In the genomic region with DNA sequence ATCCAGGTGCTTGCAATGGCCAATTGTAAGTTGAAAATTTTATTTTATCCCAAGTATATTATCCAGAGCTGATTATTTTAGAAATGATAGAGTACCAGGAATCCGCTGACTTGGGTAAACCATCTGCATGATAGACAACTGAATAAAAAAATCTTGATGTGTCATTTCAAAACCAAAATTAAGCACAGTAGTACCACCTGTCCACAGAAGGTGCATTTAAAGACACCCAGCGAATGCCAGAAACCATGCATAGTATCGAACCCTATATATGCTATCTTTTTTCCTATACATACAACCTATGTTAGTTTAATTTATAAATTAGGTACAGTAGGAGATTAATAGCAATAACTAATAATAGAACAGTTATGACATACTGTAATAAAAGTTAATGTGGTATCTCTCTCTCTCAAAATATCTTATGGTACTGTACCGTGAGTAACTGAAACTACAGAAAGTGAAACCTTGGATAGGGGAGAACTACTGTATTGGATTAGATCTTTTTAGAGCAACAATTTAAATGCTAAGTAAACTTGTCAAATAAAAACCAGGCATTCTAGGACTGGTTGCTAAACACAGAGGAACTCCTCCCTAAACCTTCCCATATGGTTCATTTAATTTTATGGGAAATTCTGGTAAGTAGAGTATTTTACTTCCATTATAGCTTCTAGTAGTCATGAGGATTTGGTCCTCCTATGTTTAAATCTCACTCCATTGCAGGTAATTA, we compare ENCODE assay signal across 10 cellular contexts. TPM values are rescaled to one million over a fixed set of nuclear protein-coding genes. Genes with fewer than 3 reads are reported as not detected.
DNase-seq lines count a peak whose midpoint lies in the region; ATAC-seq, FAIRE-seq and TF ChIP-seq lines count a peak whose summit lies in the region.
"Had no signal": no experiment of that assay in that cellular context is flagged by ENCODE, and none has a peak within 500 bp of the region (broad histone marks: within the 10 kb centered on the region; RNA-seq: fewer than 3 reads in every experiment).

No MANE protein-coding gene starts in this region.

- TF ChIP-seq RAD21 in SK-N-SH (IDR thresholded peaks at IDR 0.05; ENCODE audit: low read length), result no peak

- H3K9me3 ChIP-seq in SK-N-SH (no peaks in the 10 kb centered on the region), mucosa of descending colon (no peaks in the 10 kb centered on the region)
- H3K9me3 ChIP-seq: psoas muscle had no signal

- H3K9me2 ChIP-seq in SK-N-SH, result no peaks in the 10 kb centered on the region

- peak overlapping the region; percentile 68 for H3K4me2 ChIP-seq in SK-N-SH

- TF ChIP-seq EP300 in SK-N-SH (IDR thresholded peaks at IDR 0.05; ENCODE audit: borderline replicate concordance in 1 of 2, low read depth in 1 of 2, low read length in 1 of 2), result no peak

- peaks cover 4% of the 10 kb centered on the region for H3F3A ChIP-seq in SK-N-SH (replicated peaks; ENCODE audit: insufficient read depth)

- WGBS in SK-N-SH (ENCODE audit: low lambda C conversion rate), result 90% methylated on average over 4 of the region's 4 CpGs

- H3K36me3 ChIP-seq in SK-N-SH (replicated peaks in 1 of 2; ENCODE audit: control insufficient read depth in 1 of 2, insufficient read depth in 2 of 2, low read length in 1 of 2) (no peaks in the 10 kb centered on the region), mucosa of descending colon (ENCODE audit: low read depth) (no peaks in the 10 kb centered on the region)

- ATAC-seq in GM18505 (IDR thresholded peaks at IDR 0.05; ENCODE audit: unreplicated experiment), result peak; percentile 43
- peak; percentile 51 for ATAC-seq in GM21529 (IDR thresholded peaks at IDR 0.05; ENCODE audit: unreplicated experiment)
- ATAC-seq in mucosa of descending colon, result peak; percentile 31
- no peak for ATAC-seq in HG03469 (IDR thresholded peaks at IDR 0.05; ENCODE audit: unreplicated experiment)
- ATAC-seq: psoas muscle had no signal

- TF ChIP-seq CTCF in SK-N-SH (IDR thresholded peaks at IDR 0.05), result no peak
- TF ChIP-seq CTCF in mucosa of descending colon (IDR thresholded peaks at IDR 0.05), result no peak
- no peak for TF ChIP-seq CTCF in D721Med (IDR thresholded peaks at IDR 0.05; ENCODE audit: insufficient read depth, missing control alignments)
- TF ChIP-seq CTCF in GM20000 (IDR thresholded peaks at IDR 0.05; ENCODE audit: extremely low read depth, missing control alignments), result no peak

- no peak for TF ChIP-seq POLR2A in GM18505 (IDR thresholded peaks at IDR 0.05; ENCODE audit: borderline replicate concordance, extremely low read depth, insufficient read depth, insufficient read length)

- H4K20me1 ChIP-seq in SK-N-SH (ENCODE audit: insufficient read depth), result no peaks in the 10 kb centered on the region

- H2AFZ ChIP-seq in SK-N-SH (ENCODE audit: low read depth), result peak overlapping the region; percentile 59; the same call in 1 of the 2 replicates

- FAIRE-seq in D721Med (lab: Jason Lieb, UNC), result no peak

- peaks cover 2 to 14% of the 10 kb centered on the region in 2 experiments; a peak in 2 of 4 replicates for H3K4me1 ChIP-seq in SK-N-SH (ENCODE audit: control insufficient read depth in 1 of 2, insufficient read depth in 2 of 2, low read depth in 1 of 2, low read length in 1 of 2)
- no peaks in the 10 kb centered on the region for H3K4me1 ChIP-seq in mucosa of descending colon (ENCODE audit: low read depth)
- H3K4me1 ChIP-seq: psoas muscle had no signal

- peaks cover 96% of the 10 kb centered on the region for H3K79me2 ChIP-seq in SK-N-SH (ENCODE audit: insufficient read depth)

- peak overlapping the region; percentile 27; the same call in 1 of the 2 replicates for H3K9ac ChIP-seq in SK-N-SH

- peak overlapping the region; percentile 12 to 30; a peak in 2 of 4 replicates for H3K4me3 ChIP-seq in SK-N-SH (ENCODE audit: low read depth in 2 of 2, low read length in 1 of 2)
- no peak overlapping the region for H3K4me3 ChIP-seq in mucosa of descending colon
- H3K4me3 ChIP-seq: psoas muscle had no signal

- intact Hi-C loops in mucosa of descending colon (cut with DNase I, micrococcal nuclease), result no loop called here

- DNase-seq in SK-N-SH, result no peak
- DNase-seq in mucosa of descending colon, result no peak
- no peak for DNase-seq in D721Med (ENCODE audit: insufficient read length, low spot score)
- DNase-seq in GM20000 (ENCODE audit: low spot score), result no peak
- DNase-seq: islet precursor cell, NCI-H2171 treated with DMSO at 0.1 percent for 48 hours, psoas muscle had no signal

- no peaks in the 10 kb centered on the region for H3K27me3 ChIP-seq in SK-N-SH (ENCODE audit: insufficient read depth)

- CTCF ChIA-PET in SK-N-SH (lab: Yijun Ruan, JAX), result interaction anchor here (0.7 kb wide), 1 partner anchor 21 kb away, joined by 4 read pairs; no protein-coding TSS in a partner anchor

- POLR2A ChIA-PET in SK-N-SH (lab: Yijun Ruan, JAX), result no interaction called here

- no peak overlapping the region for H3K27ac ChIP-seq in SK-N-SH (ENCODE audit: low read depth in 2 of 2, low read length in 1 of 2)
- H3K27ac ChIP-seq: psoas muscle had no signal

TF ChIP-seq in SK-N-SH, 30 proteins besides CTCF, POLR2A, EP300 and RAD21 (continues in another document):
- TF ChIP-seq RFX5 (IDR thresholded peaks at IDR 0.05; ENCODE audit: low read length) (no peak), EZH2phosphoT487 (IDR thresholded peaks at IDR 0.05; ENCODE audit: borderline replicate concordance, low read depth) (no peak), MXI1 (IDR thresholded peaks at IDR 0.05; ENCODE audit: low read depth, low read length) (no peak), RCOR1 (IDR thresholded peaks at IDR 0.05; ENCODE audit: low read length) (no peak), YY1 (IDR thresholded peaks at IDR 0.05; ENCODE audit: low read depth) (no peak), FOSL2 (IDR thresholded peaks at IDR 0.05; ENCODE audit: borderline replicate concordance, low read depth) (no peak), GATA2 (CRISPR knock-in tag; IDR thresholded peaks at IDR 0.05) (no peak), POLR2AphosphoS5 (IDR thresholded peaks at IDR 0.05; ENCODE audit: low read depth, low read length) (no peak), MEF2A (IDR thresholded peaks at IDR 0.05; ENCODE audit: borderline replicate concordance, low read depth) (no peak), FOXJ3 (CRISPR knock-in tag; IDR thresholded peaks at IDR 0.05) (no peak), JUND (IDR thresholded peaks at IDR 0.05) (no peak), GABPA (IDR thresholded peaks at IDR 0.05; ENCODE audit: low read depth) (no peak), CHD2 (IDR thresholded peaks at IDR 0.05; ENCODE audit: low read length, partially characterized antibody) (no peak), TCF12 (IDR thresholded peaks at IDR 0.05) (no peak)
- TF ChIP-seq, protein P1, sequence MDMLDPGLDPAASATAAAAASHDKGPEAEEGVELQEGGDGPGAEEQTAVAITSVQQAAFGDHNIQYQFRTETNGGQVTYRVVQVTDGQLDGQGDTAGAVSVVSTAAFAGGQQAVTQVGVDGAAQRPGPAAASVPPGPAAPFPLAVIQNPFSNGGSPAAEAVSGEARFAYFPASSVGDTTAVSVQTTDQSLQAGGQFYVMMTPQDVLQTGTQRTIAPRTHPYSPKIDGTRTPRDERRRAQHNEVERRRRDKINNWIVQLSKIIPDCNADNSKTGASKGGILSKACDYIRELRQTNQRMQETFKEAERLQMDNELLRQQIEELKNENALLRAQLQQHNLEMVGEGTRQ (IDR thresholded peaks at IDR 0.05; ENCODE audit: borderline replicate concordance, low read depth, low read length), result no peak
- TF ChIP-seq, protein P2, sequence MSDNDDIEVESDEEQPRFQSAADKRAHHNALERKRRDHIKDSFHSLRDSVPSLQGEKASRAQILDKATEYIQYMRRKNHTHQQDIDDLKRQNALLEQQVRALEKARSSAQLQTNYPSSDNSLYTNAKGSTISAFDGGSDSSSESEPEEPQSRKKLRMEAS (IDR thresholded peaks at IDR 0.05; ENCODE audit: low read depth), result no peak
- TF ChIP-seq, protein P3, sequence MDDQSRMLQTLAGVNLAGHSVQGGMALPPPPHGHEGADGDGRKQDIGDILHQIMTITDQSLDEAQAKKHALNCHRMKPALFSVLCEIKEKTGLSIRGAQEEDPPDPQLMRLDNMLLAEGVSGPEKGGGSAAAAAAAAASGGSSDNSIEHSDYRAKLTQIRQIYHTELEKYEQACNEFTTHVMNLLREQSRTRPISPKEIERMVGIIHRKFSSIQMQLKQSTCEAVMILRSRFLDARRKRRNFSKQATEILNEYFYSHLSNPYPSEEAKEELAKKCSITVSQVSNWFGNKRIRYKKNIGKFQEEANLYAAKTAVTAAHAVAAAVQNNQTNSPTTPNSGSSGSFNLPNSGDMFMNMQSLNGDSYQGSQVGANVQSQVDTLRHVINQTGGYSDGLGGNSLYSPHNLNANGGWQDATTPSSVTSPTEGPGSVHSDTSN (IDR thresholded peaks at IDR 0.05), result no peak
- TF ChIP-seq, protein P4, sequence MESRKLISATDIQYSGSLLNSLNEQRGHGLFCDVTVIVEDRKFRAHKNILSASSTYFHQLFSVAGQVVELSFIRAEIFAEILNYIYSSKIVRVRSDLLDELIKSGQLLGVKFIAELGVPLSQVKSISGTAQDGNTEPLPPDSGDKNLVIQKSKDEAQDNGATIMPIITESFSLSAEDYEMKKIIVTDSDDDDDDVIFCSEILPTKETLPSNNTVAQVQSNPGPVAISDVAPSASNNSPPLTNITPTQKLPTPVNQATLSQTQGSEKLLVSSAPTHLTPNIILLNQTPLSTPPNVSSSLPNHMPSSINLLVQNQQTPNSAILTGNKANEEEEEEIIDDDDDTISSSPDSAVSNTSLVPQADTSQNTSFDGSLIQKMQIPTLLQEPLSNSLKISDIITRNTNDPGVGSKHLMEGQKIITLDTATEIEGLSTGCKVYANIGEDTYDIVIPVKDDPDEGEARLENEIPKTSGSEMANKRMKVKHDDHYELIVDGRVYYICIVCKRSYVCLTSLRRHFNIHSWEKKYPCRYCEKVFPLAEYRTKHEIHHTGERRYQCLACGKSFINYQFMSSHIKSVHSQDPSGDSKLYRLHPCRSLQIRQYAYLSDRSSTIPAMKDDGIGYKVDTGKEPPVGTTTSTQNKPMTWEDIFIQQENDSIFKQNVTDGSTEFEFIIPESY (IDR thresholded peaks at IDR 0.05; ENCODE audit: borderline replicate concordance, low read depth), result no peak
- TF ChIP-seq, protein P5, sequence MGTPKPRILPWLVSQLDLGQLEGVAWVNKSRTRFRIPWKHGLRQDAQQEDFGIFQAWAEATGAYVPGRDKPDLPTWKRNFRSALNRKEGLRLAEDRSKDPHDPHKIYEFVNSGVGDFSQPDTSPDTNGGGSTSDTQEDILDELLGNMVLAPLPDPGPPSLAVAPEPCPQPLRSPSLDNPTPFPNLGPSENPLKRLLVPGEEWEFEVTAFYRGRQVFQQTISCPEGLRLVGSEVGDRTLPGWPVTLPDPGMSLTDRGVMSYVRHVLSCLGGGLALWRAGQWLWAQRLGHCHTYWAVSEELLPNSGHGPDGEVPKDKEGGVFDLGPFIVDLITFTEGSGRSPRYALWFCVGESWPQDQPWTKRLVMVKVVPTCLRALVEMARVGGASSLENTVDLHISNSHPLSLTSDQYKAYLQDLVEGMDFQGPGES (IDR thresholded peaks at IDR 0.05; ENCODE audit: low read depth, low read length), result no peak

RNA-seq across cellular contexts. Expression of a gene that starts 6.3 kb away (rescaled TPM):
- 3.3 and 3.6 TPM in 2 replicates for polyA plus RNA-seq in SK-N-SH (2012; rRNA removed)
- 4.0 and 4.3 TPM in 2 replicates for polyA plus RNA-seq in SK-N-SH (2012; cell fraction: cytosol; rRNA removed)
- polyA plus RNA-seq in SK-N-SH (2012; cell fraction: nucleus; rRNA removed), result 3.3 and 3.6 TPM in 2 replicates
- total RNA-seq in mucosa of descending colon, result 1 to 10 TPM in 2 of 3 donors, under 1 TPM in 1; 0.76 to 3.2 (median 1.4) TPM
